In the genomic region with DNA sequence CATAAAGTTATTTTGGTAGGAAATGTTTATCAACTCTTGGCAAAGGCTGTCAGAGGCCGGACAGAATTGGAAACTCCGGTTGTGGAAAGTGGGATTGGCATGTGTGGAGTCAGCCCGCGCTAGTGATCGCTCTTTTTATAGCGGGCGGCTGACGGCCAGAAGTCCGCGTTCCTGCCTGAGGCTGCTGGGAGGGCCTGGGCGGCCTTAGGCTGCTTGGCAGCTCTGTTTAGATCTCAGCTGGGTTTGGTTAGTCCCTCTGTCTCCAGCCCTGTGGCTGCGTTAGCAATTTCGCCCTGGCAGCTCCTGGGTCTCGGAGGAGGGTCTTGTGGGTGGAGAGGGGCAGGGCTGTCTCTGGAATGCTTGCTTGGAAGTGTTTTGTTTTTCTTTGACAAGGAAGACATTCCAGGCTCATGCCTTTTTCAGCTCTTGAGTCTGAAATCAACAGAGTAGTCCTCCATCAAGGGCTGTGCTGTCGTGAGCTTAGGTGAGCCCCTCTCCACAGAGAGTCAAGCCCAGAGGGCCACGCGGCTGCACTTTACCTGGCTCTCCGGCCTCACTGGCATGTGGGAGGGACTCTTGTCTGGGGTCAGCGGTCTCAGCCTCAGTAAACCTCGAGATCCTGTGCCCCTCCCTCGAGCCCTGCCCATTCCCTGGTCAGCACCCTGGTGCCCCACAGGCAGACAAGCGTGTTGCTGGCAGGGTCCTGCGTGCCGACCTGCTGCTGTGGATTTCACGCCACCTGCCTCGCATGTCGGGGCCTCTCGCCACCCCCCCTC, we compare ENCODE assay signal across 10 cellular contexts. TPM values are rescaled to one million over a fixed set of nuclear protein-coding genes. Genes with fewer than 3 reads are reported as not detected.
DNase-seq lines count a peak whose midpoint lies in the region; ATAC-seq and TF ChIP-seq lines count a peak whose summit lies in the region.
"Had no signal": no experiment of that assay in that cellular context is flagged by ENCODE, and none has a peak within 500 bp of the region (broad histone marks: within the 10 kb centered on the region; RNA-seq: fewer than 3 reads in every experiment).

No MANE protein-coding gene starts in this region.

- H3K9me3 ChIP-seq in IMR-90 (ENCODE audit: control insufficient read depth, insufficient read depth, low read length) (no peaks in the 10 kb centered on the region), subcutaneous abdominal adipose tissue (ENCODE audit: control insufficient read depth in 5 of 5, low read length in 5 of 5) (no peaks in the 10 kb centered on the region)

- H4K20me1 ChIP-seq in IMR-90 (ENCODE audit: insufficient read depth, low read length): peaks cover 78% of the 10 kb centered on the region

- DNase-seq in IMR-90 (peak; percentile 95), endothelial cell (ENCODE audit: low spot score) (no peak), lung microvascular endothelial cell (ENCODE audit: low read depth in 2 of 2) (peak; percentile 63 to 95), NCI-H146 treated with DMSO at 0.1 percent for 48 hours (lab: John Stamatoyannopoulos, UW; ENCODE audit: unreplicated experiment) (no peak)
- DNase-seq in activated CD4-positive, alpha-beta T cell treated with anti-CD3 and anti-CD28 coated beads for 48 hours: no peak
- DNase-seq in activated CD8-positive, alpha-beta memory T cell treated with anti-CD3 and anti-CD28 coated beads, Interleukin-2, amount 50 U/mL, for 48 hours: no peak
- DNase-seq: effector CD8-positive, alpha-beta T cell; NCI-H1105 had no signal

- no peak; the same call in 1 of the 2 replicates for TF ChIP-seq RAD21 in IMR-90 (IDR thresholded peaks at IDR 0.05; ENCODE audit: low read length)

- peak overlapping the region; percentile 68 for H3K4ac ChIP-seq in IMR-90 (ENCODE audit: low read depth, low read length)

- H3K18ac ChIP-seq in IMR-90 (ENCODE audit: low read depth, low read length): no peak overlapping the region

- H2AK9ac ChIP-seq in IMR-90 (replicated peaks; ENCODE audit: low read depth, low read length, poor library complexity): peak overlapping the region; percentile 26

- peak overlapping the region; percentile 78; the same call in 1 of the 2 replicates for H3K56ac ChIP-seq in IMR-90 (ENCODE audit: extremely low read depth, insufficient read depth, low read length)

- H2BK15ac ChIP-seq in IMR-90 (ENCODE audit: low read depth, low read length): peak overlapping the region; percentile 26; the same call in 1 of the 3 replicates

- peaks cover 42% of the 10 kb centered on the region for H3K36me3 ChIP-seq in IMR-90 (ENCODE audit: control insufficient read depth, insufficient read depth, low read length)
- H3K36me3 ChIP-seq in subcutaneous abdominal adipose tissue (ENCODE audit: control insufficient read depth in 5 of 5, insufficient read depth in 5 of 5, low read length in 5 of 5): peaks cover 0 to 57% (median 38%) of the 10 kb centered on the region in 5 donors

- no peaks in the 10 kb centered on the region for H3K27me3 ChIP-seq in IMR-90 (ENCODE audit: control insufficient read depth, insufficient read depth, low read length)
- H3K27me3 ChIP-seq in subcutaneous abdominal adipose tissue (ENCODE audit: control insufficient read depth in 5 of 5, insufficient read depth in 4 of 5, low read length in 5 of 5): no peaks in the 10 kb centered on the region

- BruUV-seq in IMR-90 (replicated peaks; lab: Mats Ljungman, UMichigan): no TSS peak

- peak overlapping the region; percentile 75 for H2BK120ac ChIP-seq in IMR-90 (ENCODE audit: low read depth, low read length)

- H2BK20ac ChIP-seq in IMR-90 (ENCODE audit: low read depth, low read length): peak overlapping the region; percentile 22

- H3K4me1 ChIP-seq in IMR-90 (ENCODE audit: control insufficient read depth, insufficient read depth, low read length) (peaks cover 24% of the 10 kb centered on the region), subcutaneous abdominal adipose tissue (ENCODE audit: control insufficient read depth in 5 of 5, insufficient read depth in 5 of 5, low read length in 5 of 5) (peaks cover 10 to 42% (median 30%) of the 10 kb centered on the region in 5 donors)

- H3K9ac ChIP-seq in IMR-90 (ENCODE audit: low read depth, low read length): no peak overlapping the region
- peak overlapping the region in 3 of 5 donors; percentile 2 to 35 (median 3) for H3K9ac ChIP-seq in subcutaneous abdominal adipose tissue (ENCODE audit: low read length in 5 of 5)

- peaks cover 20% of the 10 kb centered on the region for H3K36me3 Mint-ChIP-seq in endothelial cell (ENCODE audit: low read depth, unreplicated experiment)

- intact Hi-C loops in IMR-90 (cut with micrococcal nuclease): loop anchor here (1.0 kb wide), 2 partner anchors 17 to 49 kb away; no protein-coding TSS in a partner anchor

- H4K5ac ChIP-seq in IMR-90 (ENCODE audit: low read depth, low read length): no peak overlapping the region

- H3K9me3 Mint-ChIP-seq in endothelial cell (ENCODE audit: unreplicated experiment): no peaks in the 10 kb centered on the region

- TF ChIP-seq CTCF in IMR-90 (conservative IDR thresholded peaks at IDR 0.05; ENCODE audit: low read depth, low read length) (no peak), endothelial cell (IDR thresholded peaks at IDR 0.05; ENCODE audit: unreplicated experiment) (no peak)

- H3K4me1 Mint-ChIP-seq in endothelial cell (ENCODE audit: unreplicated experiment): peaks cover 5% of the 10 kb centered on the region

- CTCF ChIA-PET in IMR-90 (lab: Yijun Ruan, JAX): interaction anchor here (0.8 to 1.6 kb wide), 2 partner anchors 30 kb away, joined by 3 read pairs; no protein-coding TSS in a partner anchor

- H4K91ac ChIP-seq in IMR-90 (ENCODE audit: insufficient read depth, low read depth, low read length): peak overlapping the region; percentile 29

- POLR2A ChIA-PET in IMR-90 (lab: Charles Lee; ENCODE audit: unreplicated experiment): no interaction called here

- peaks cover 13% of the 10 kb centered on the region for H3K27me3 Mint-ChIP-seq in endothelial cell (ENCODE audit: unreplicated experiment)

- H3K4me3 ChIP-seq in IMR-90 (ENCODE audit: insufficient read depth, low read depth, low read length) (no peak overlapping the region), subcutaneous abdominal adipose tissue (ENCODE audit: low read depth in 1 of 5, low read length in 5 of 5) (peak overlapping the region; percentile 1 to 44 (median 33))

- H3K9me1 ChIP-seq in IMR-90 (ENCODE audit: insufficient read depth, low read length): peaks cover 29% of the 10 kb centered on the region

- H3K79me1 ChIP-seq in IMR-90 (ENCODE audit: low read depth in 1 of 2, low read length in 2 of 2): peaks cover 7 to 86% of the 10 kb centered on the region in 2 experiments; a peak in 3 of 4 replicates

- H2BK5ac ChIP-seq in IMR-90 (ENCODE audit: low read depth, low read length, poor library complexity, severe bottlenecking): peak overlapping the region; percentile 56

- WGBS in IMR-90 (ENCODE audit: extremely low coverage in 2 of 2, insufficient read length in 1 of 2), 2 experiments: 51% methylated on average over 4 of the region's 28 CpGs; no CpG with 5 or more reads in 1 of the 2 experiments

- H3K4me3 Mint-ChIP-seq in endothelial cell (ENCODE audit: unreplicated experiment): peak overlapping the region; percentile 65

- H3K27ac Mint-ChIP-seq in endothelial cell (ENCODE audit: unreplicated experiment): no peak overlapping the region

- dilution Hi-C loops in IMR-90 (cut with HindIII; ENCODE audit: low sequenced_read_pairs, unreplicated experiment): no loop called here

- H4K8ac ChIP-seq in IMR-90 (ENCODE audit: low read depth in 2 of 2, low read length in 2 of 2): peak overlapping the region in 1 of 2 experiments; percentile 78; a peak in 1 of 4 replicates

- H2AK5ac ChIP-seq in IMR-90 (ENCODE audit: low read depth, low read length): peak overlapping the region; percentile 85

- TF ChIP-seq POLR2A in IMR-90 (IDR thresholded peaks at IDR 0.05; ENCODE audit: low read depth, low read length): peak; percentile 74
- TF ChIP-seq POLR2A in GM18505 (IDR thresholded peaks at IDR 0.05; ENCODE audit: borderline replicate concordance, extremely low read depth, insufficient read depth, insufficient read length): no peak

- in situ Hi-C loops in IMR-90 (cut with MboI; ENCODE audit: low sequenced_read_pairs): no loop called here

- peak overlapping the region; percentile 67 for H3K4me2 ChIP-seq in IMR-90 (ENCODE audit: low read depth, low read length)

- peak overlapping the region; percentile 49 for H2AFZ ChIP-seq in IMR-90 (replicated peaks; ENCODE audit: low read length, poor library complexity)

- peak overlapping the region; percentile 46 for H3K23ac ChIP-seq in IMR-90 (ENCODE audit: low read depth, low read length)

- ATAC-seq in IMR-90 (ENCODE audit: low read depth) (peak; percentile 96), GM18505 (IDR thresholded peaks at IDR 0.05; ENCODE audit: unreplicated experiment) (no peak)

- H3K27ac ChIP-seq in IMR-90 (ENCODE audit: insufficient read depth, low read length) (peak overlapping the region; percentile 69), subcutaneous abdominal adipose tissue (ENCODE audit: low read depth, low read length) (peak overlapping the region; percentile 80)

- peak overlapping the region; percentile 87; the same call in 1 of the 2 replicates for H3K14ac ChIP-seq in IMR-90 (replicated peaks; ENCODE audit: low read depth, low read length)

RNA-seq across cellular contexts. Expression of gene DOT1L, which starts 22.5 kb away (rescaled TPM):
- 2.5 TPM in 2 replicates for total RNA-seq in IMR-90 (2012; rRNA removed)
- polyA plus RNA-seq in IMR-90 (2012; rRNA removed): 12.6 and 22.0 TPM in 2 replicates
- 10.1 and 10.4 TPM in 2 replicates for polyA plus RNA-seq in IMR-90 (2012; cell fraction: cytosol; rRNA removed)
- polyA plus RNA-seq in IMR-90 (2012; cell fraction: nucleus; rRNA removed; ENCODE audit: low replicate concordance): 43.0 and 136 TPM in 2 replicates
- 57.1 TPM for total RNA-seq in endothelial cell (ENCODE audit: unreplicated experiment)
- 2.4 and 3.6 TPM in 2 replicates for total RNA-seq in lung microvascular endothelial cell

RNA-seq across cellular contexts. Expression of gene AP3D1, which starts 34.9 kb away (rescaled TPM):
- total RNA-seq in IMR-90 (2012; rRNA removed): 75.3 and 76.1 TPM in 2 replicates
- polyA plus RNA-seq in IMR-90 (2012; rRNA removed): 129 and 132 TPM in 2 replicates
- polyA plus RNA-seq in IMR-90 (2012; cell fraction: cytosol; rRNA removed): 112 and 149 TPM in 2 replicates
- 165 and 397 TPM in 2 replicates for polyA plus RNA-seq in IMR-90 (2012; cell fraction: nucleus; rRNA removed; ENCODE audit: low replicate concordance)
- 169 TPM for total RNA-seq in endothelial cell (ENCODE audit: unreplicated experiment)
- total RNA-seq in lung microvascular endothelial cell: 57.5 and 63.3 TPM in 2 replicates

RNA-seq across cellular contexts. Expression of gene PLEKHJ1, which starts 49.9 kb away (rescaled TPM):
- total RNA-seq in IMR-90 (2012; rRNA removed) (31.7 and 33.1 TPM in 2 replicates), endothelial cell (ENCODE audit: unreplicated experiment) (126 TPM), lung microvascular endothelial cell (51.4 and 75.8 TPM in 2 replicates)
- polyA plus RNA-seq in IMR-90 (2012; rRNA removed): 62.8 and 69.8 TPM in 2 replicates
- 88.7 and 101 TPM in 2 replicates for polyA plus RNA-seq in IMR-90 (2012; cell fraction: cytosol; rRNA removed)
- 146 and 214 TPM in 2 replicates for polyA plus RNA-seq in IMR-90 (2012; cell fraction: nucleus; rRNA removed; ENCODE audit: low replicate concordance)

RNA-seq across cellular contexts. Expression of gene SF3A2, which starts 50.4 kb away (rescaled TPM):
- total RNA-seq in IMR-90 (2012; rRNA removed) (4.8 and 7.5 TPM in 2 replicates), endothelial cell (ENCODE audit: unreplicated experiment) (137 TPM), lung microvascular endothelial cell (41.8 and 56.5 TPM in 2 replicates)
- polyA plus RNA-seq in IMR-90 (2012; rRNA removed): 29.8 and 34.5 TPM in 2 replicates
- polyA plus RNA-seq in IMR-90 (2012; cell fraction: cytosol; rRNA removed): 18.6 and 34.5 TPM in 2 replicates
- 82.8 and 174 TPM in 2 replicates for polyA plus RNA-seq in IMR-90 (2012; cell fraction: nucleus; rRNA removed; ENCODE audit: low replicate concordance)

Comparison
In these comparisons a context has a peak if more than half of its experiments do, and no peak if none do; other contexts are left out.
1. DNase-seq: peak in IMR-90 (single experiment) and lung microvascular endothelial cell (2 of 2); none in endothelial cell (single experiment), activated CD4-positive, alpha-beta T cell treated with anti-CD3 and anti-CD28 coated beads for 48 hours (single experiment), activated CD8-positive, alpha-beta memory T cell treated with anti-CD3 and anti-CD28 coated beads, Interleukin-2, amount 50 U/mL, for 48 hours (single experiment) and NCI-H146 treated with DMSO at 0.1 percent for 48 hours (single experiment).
2. RNA of gene DOT1L, which starts 22.5 kb away (total RNA-seq): 57.1 TPM in endothelial cell (single experiment); 2.4 to 3.6 TPM in lung microvascular endothelial cell and 2.5 TPM in IMR-90; every median in the first group is over 10 times any median in the second.